8 cellular contexts compared by ENCODE assay signal in the genomic region with DNA sequence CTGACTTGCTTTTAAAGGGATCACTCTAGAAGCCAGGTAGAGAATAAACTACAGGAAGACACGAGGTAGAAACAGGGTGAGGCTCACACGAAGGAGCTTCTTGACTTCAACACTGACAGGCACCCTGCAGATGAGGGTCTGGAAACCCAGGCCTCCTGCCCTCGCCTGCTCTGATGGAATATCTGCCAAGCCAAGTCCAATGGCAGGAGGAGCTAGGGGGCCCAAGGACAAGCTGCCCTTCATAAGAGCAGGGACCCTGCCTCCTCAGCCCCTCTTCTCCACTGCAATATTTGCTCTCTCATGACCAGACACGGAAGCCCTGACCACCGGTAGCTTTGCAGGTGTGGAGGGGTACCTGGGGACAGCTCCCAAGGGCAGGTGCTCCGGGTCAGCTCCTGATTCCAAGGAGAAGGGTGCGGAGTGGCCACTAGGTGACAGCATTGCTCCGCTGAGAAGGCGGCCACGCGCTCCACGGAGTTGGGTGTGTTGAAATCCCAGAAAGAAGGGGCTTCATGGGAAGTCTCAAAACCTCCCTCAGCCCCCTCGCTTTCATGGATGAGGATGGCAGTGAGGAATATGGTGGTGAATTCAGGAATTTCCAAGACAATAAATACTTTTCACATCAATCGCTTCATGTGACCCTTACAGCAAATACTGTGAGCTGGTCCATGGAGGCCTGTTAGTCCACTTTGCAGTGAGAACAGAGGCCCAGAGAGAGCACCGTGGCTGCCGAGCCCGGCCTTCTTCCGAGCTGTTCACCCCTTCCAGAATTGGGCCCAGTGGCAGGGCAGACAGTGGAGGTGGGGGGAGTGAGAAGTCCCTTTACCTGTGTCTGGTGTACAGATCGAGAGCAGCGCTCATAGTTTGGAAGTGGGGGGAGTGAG. TPM values are rescaled to one million over a fixed set of nuclear protein-coding genes. Genes with fewer than 3 reads are reported as not detected.
DNase-seq lines count a peak whose midpoint lies in the region; ATAC-seq and TF ChIP-seq lines count a peak whose summit lies in the region.

No MANE protein-coding gene starts in this region.

- TF ChIP-seq POLR2A in ovary (IDR thresholded peaks at IDR 0.05) (no peak), upper lobe of left lung (IDR thresholded peaks at IDR 0.05) (no peak)

- no peaks in the 10 kb centered on the region for H3K36me3 ChIP-seq in ovary
- no peaks in the 10 kb centered on the region for H3K36me3 ChIP-seq in upper lobe of left lung

- H3K27me3 ChIP-seq in ovary (no peaks in the 10 kb centered on the region), upper lobe of left lung (no peaks in the 10 kb centered on the region)

- intact Hi-C loops in ovary (cut with DNase I), result no loop called here

- H3K27ac ChIP-seq in ovary (no peak overlapping the region), upper lobe of left lung (no peak overlapping the region)

- in situ Hi-C loops in GM13977 (cut with MboI; ENCODE audit: low pct_unique_long_range_greater_than_20kb, low sequenced_read_pairs, unreplicated experiment), result loop anchor here (10.0 kb wide), 1 partner anchor 227 kb away; no protein-coding TSS in a partner anchor

- DNase-seq in AG04449 (ENCODE audit: low read depth, low spot score) (no peak), GM13977 (ENCODE audit: low spot score) (peak; percentile 64), OCI-M1 (lab: John Stamatoyannopoulos, UW) (peak; percentile 52), activated T-helper 1 cell treated with Interleukin-2 at 50 U/mL for 16 hours (ENCODE audit: low read depth) (peak; percentile 24), foreskin fibroblast (peak in 1 of 2 donors; percentile 64), ovary (peak in 4 of 5 donors; percentile 13 to 68 (median 36)), upper lobe of left lung (peak; percentile 51 to 80)

- TF ChIP-seq EP300 in ovary (IDR thresholded peaks at IDR 0.05), result no peak
- no peak for TF ChIP-seq EP300 in upper lobe of left lung (IDR thresholded peaks at IDR 0.05)

- 15 to 20% (median 17%) methylated on average over 20 of the region's 20 CpGs for WGBS in ovary, 3 donors
- WGBS in upper lobe of left lung, 2 donors, result 18% methylated on average over 18 to 20 of the region's 20 CpGs

- TF ChIP-seq CTCF in AG04449 (IDR thresholded peaks at IDR 0.05; ENCODE audit: insufficient read depth, low read length, missing control alignments) (peak; percentile 92), GM13977 (IDR thresholded peaks at IDR 0.05; ENCODE audit: extremely low read depth, insufficient read depth, missing control alignments) (peak; percentile 90), foreskin fibroblast (IDR thresholded peaks at IDR 0.05; ENCODE audit: low read depth, low read length) (peak; percentile 93), ovary (IDR thresholded peaks at IDR 0.05) (peak; percentile 27 to 43 (median 31)), upper lobe of left lung (IDR thresholded peaks at IDR 0.05) (peak; percentile 53 to 92 (median 79))

- POLR2A ChIA-PET in AG04449 (lab: Yijun Ruan, JAX), result no interaction called here

- H3K9me3 ChIP-seq in ovary (no peaks in the 10 kb centered on the region), upper lobe of left lung (no peaks in the 10 kb centered on the region)

- H3K4me1 ChIP-seq in ovary (ENCODE audit: insufficient read depth) (no peaks in the 10 kb centered on the region), upper lobe of left lung (no peaks in the 10 kb centered on the region)

- CTCF ChIA-PET in AG04449 (lab: Yijun Ruan, JAX), result interaction anchor here (0.6 to 5.2 kb wide), 39 partner anchors 10 to 517 kb away, joined by 3 to 108 read pairs (median 5); no protein-coding TSS in a partner anchor

- ATAC-seq in upper lobe of left lung (ENCODE audit: low FRiP score in 2 of 2) (peak in 1 of 2 donors; percentile 81), HG03469 (IDR thresholded peaks at IDR 0.05; ENCODE audit: unreplicated experiment) (no peak)

- H3K4me3 ChIP-seq in AG04449 (ENCODE audit: low read depth, low read length) (no peak overlapping the region), foreskin fibroblast (ENCODE audit: low read depth in 1 of 2, low read length in 2 of 2) (no peak overlapping the region), ovary (no peak overlapping the region), upper lobe of left lung (no peak overlapping the region)

RNA-seq across cellular contexts. Expression of a gene that starts 33.2 kb away (rescaled TPM):
- total RNA-seq in ovary (not detected), upper lobe of left lung (not detected)
- polyA plus RNA-seq in ovary, result not detected

Comparison
In these comparisons a context has a peak if more than half of its experiments do, and no peak if none do; other contexts are left out.
1. CTCF ChIP-seq: peak in every context shown above with its lines; median percentile 93 in foreskin fibroblast; 92 in AG04449; 90 in GM13977; 79 in upper lobe of left lung; 31 in ovary.